ENCODE assay signal across 8 cellular contexts in genomic region chr5:172642046-172642409, GRCh38. TPM values are rescaled to one million over a fixed set of nuclear protein-coding genes. Genes with fewer than 3 reads are reported as not detected.
DNase-seq lines count a peak whose midpoint lies in the region; ATAC-seq and TF ChIP-seq lines count a peak whose summit lies in the region.

No MANE protein-coding gene starts in this region.

- no peaks in the 10 kb centered on the region for H3K9me2 ChIP-seq in HCT116 (ENCODE audit: insufficient read depth)

- H3K9ac ChIP-seq in HCT116 (ENCODE audit: low read length) (peak overlapping the region; percentile 62; the same call in 1 of the 2 replicates), colonic mucosa (ENCODE audit: low read depth in 2 of 2, low read length in 2 of 2) (peak overlapping the region; percentile 84 to 85)

- no peaks in the 10 kb centered on the region for H4K20me1 ChIP-seq in HCT116 (ENCODE audit: insufficient read depth)

- RAD21 ChIA-PET in HCT116 (lab: Charles Lee; ENCODE audit: low non-redundant PET in 1 of 2, low total read pairs in 2 of 2, uncharacterized antibody in 2 of 2, unreplicated experiment in 2 of 2): no interaction called here

- TF ChIP-seq RAD21 in HCT116 (IDR thresholded peaks at IDR 0.05; ENCODE audit: low read depth): no peak

- intact Hi-C loops in HCT116 (cut with micrococcal nuclease) (no loop called here), colonic mucosa (cut with DNase I) (loop anchor here (5.0 kb wide), 1 partner anchor 55 kb away; no protein-coding TSS in a partner anchor), aorta (cut with DNase I) (no loop called here)
- intact Hi-C loops in naive thymus-derived CD4-positive, alpha-beta T cell (cut with micrococcal nuclease): loop anchor here in 1 of 2 donors (5.0 kb wide), 1 partner anchor 45 kb away; no protein-coding TSS in a partner anchor

- H3K36me3 Mint-ChIP-seq in naive thymus-derived CD4-positive, alpha-beta T cell: peaks cover 0 to 3% (median 0%) of the 10 kb centered on the region in 5 donors

- WGBS in aorta, 2 donors: 24 to 29% methylated on average over 14 of the region's 14 CpGs

- H3K4me1 Mint-ChIP-seq in naive thymus-derived CD4-positive, alpha-beta T cell: peaks cover 6 to 10% (median 7%) of the 10 kb centered on the region in 7 donors

- no peak for TF ChIP-seq POLR2A in HCT116 (IDR thresholded peaks at IDR 0.05; ENCODE audit: borderline replicate concordance, extremely low read depth, insufficient read depth, insufficient read length)

- POLR2A ChIA-PET in HCT116 (lab: Charles Lee): no interaction called here
- POLR2A ChIA-PET in naive thymus-derived CD4-positive, alpha-beta T cell (lab: Charles Lee): no interaction called here

- H3K4me2 ChIP-seq in HCT116 (ENCODE audit: low read length): peak overlapping the region; percentile 96

- BruUV-seq in HCT116 (replicated peaks; lab: Mats Ljungman, UMichigan): no TSS peak

- H3K27me3 Mint-ChIP-seq in naive thymus-derived CD4-positive, alpha-beta T cell: peaks cover 36 to 54% (median 43%) of the 10 kb centered on the region in 5 donors

- no peak overlapping the region for H2AFZ ChIP-seq in HCT116 (ENCODE audit: low read depth, low read length, poor library complexity, severe bottlenecking)

- H3K4me1 ChIP-seq in HCT116 (ENCODE audit: control insufficient read depth in 1 of 2, insufficient read depth in 2 of 2, low read length in 2 of 2): peaks cover 13 to 24% of the 10 kb centered on the region in 2 experiments
- H3K4me1 ChIP-seq in colonic mucosa: peaks cover 12% of the 10 kb centered on the region
- H3K4me1 ChIP-seq in naive thymus-derived CD4-positive, alpha-beta T cell (ENCODE audit: control insufficient read depth in 2 of 2, insufficient read depth in 2 of 2, low read length in 2 of 2): no peaks in the 10 kb centered on the region
- no peaks in the 10 kb centered on the region for H3K4me1 ChIP-seq in aorta (ENCODE audit: control insufficient read depth in 1 of 2, insufficient read depth in 2 of 2, low read length in 2 of 2)

- H3K27ac ChIP-seq in 22Rv1 (peak overlapping the region; percentile 78), HCT116 (ENCODE audit: low read depth, low read length) (no peak overlapping the region; the same call in 1 of the 2 replicates), colonic mucosa (peak overlapping the region; percentile 80), aorta (ENCODE audit: low read depth in 1 of 2, low read length in 2 of 2) (no peak overlapping the region)
- no peak overlapping the region for H3K27ac ChIP-seq in naive thymus-derived CD4-positive, alpha-beta T cell (ENCODE audit: low read depth, low read length)

- H3K4me3 ChIP-seq in HCT116 (replicated peaks in 1 of 2; ENCODE audit: low read depth in 1 of 2, low read length in 2 of 2) (peak overlapping the region; percentile 58 to 75), colonic mucosa (peak overlapping the region; percentile 88), aorta (ENCODE audit: low read length in 2 of 2) (no peak overlapping the region)
- H3K4me3 ChIP-seq in naive thymus-derived CD4-positive, alpha-beta T cell (ENCODE audit: low read length): no peak overlapping the region

- no peak for ATAC-seq in HCT116
- ATAC-seq in naive thymus-derived CD4-positive, alpha-beta T cell: no peak
- no peak for ATAC-seq in GM21423 (IDR thresholded peaks at IDR 0.05; ENCODE audit: unreplicated experiment)
- no peak for ATAC-seq in GM19452 (IDR thresholded peaks at IDR 0.05; ENCODE audit: unreplicated experiment)
- ATAC-seq in aorta (ENCODE audit: low FRiP score): no peak

- H3K27ac Mint-ChIP-seq in naive thymus-derived CD4-positive, alpha-beta T cell: no peak overlapping the region

- H3K27me3 ChIP-seq in HCT116 (ENCODE audit: insufficient read depth, low read length) (no peaks in the 10 kb centered on the region), colonic mucosa (no peaks in the 10 kb centered on the region), aorta (ENCODE audit: control insufficient read depth in 1 of 2, insufficient read depth in 2 of 2, low read length in 1 of 2) (no peaks in the 10 kb centered on the region)
- H3K27me3 ChIP-seq in naive thymus-derived CD4-positive, alpha-beta T cell (ENCODE audit: control insufficient read depth in 2 of 2, insufficient read depth in 2 of 2, low read length in 2 of 2): no peaks in the 10 kb centered on the region

- DNase-seq in HCT116 (ENCODE audit: low read depth, low spot score): no peak
- DNase-seq in colonic mucosa: no peak
- DNase-seq in naive thymus-derived CD4-positive, alpha-beta T cell: no peak
- no peak for DNase-seq in globus pallidus (ENCODE audit: low spot score)
- DNase-seq in aorta: no peak

- CTCF ChIA-PET in HCT116 (lab: Charles Lee): interaction anchor here (1.3 kb wide), 1 partner anchor 189 kb away, joined by 3 read pairs; no protein-coding TSS in a partner anchor
- CTCF ChIA-PET in naive thymus-derived CD4-positive, alpha-beta T cell (lab: Charles Lee): no interaction called here

- no peaks in the 10 kb centered on the region for H3K79me2 ChIP-seq in HCT116 (ENCODE audit: insufficient read depth, low read length)

- TF ChIP-seq CTCF in 22Rv1 (IDR thresholded peaks at IDR 0.05) (no peak), HCT116 (IDR thresholded peaks at IDR 0.05 in 2 of 3, conservative IDR thresholded peaks at IDR 0.05 in 1 of 3; ENCODE audit: borderline replicate concordance in 1 of 3, insufficient read depth in 1 of 3, low read depth in 2 of 3, low read length in 2 of 3) (no peak), colonic mucosa (IDR thresholded peaks at IDR 0.05) (no peak)

- H3K36me3 ChIP-seq in HCT116 (ENCODE audit: control insufficient read depth in 1 of 2, insufficient read depth in 2 of 2, low read length in 2 of 2) (no peaks in the 10 kb centered on the region), colonic mucosa (no peaks in the 10 kb centered on the region), aorta (ENCODE audit: control insufficient read depth in 1 of 2, insufficient read depth in 2 of 2, low read length in 1 of 2) (no peaks in the 10 kb centered on the region)
- H3K36me3 ChIP-seq in naive thymus-derived CD4-positive, alpha-beta T cell (ENCODE audit: control insufficient read depth in 2 of 3, insufficient read depth in 3 of 3, low read length in 3 of 3): no peaks in the 10 kb centered on the region

- no peaks in the 10 kb centered on the region for H3K9me3 Mint-ChIP-seq in naive thymus-derived CD4-positive, alpha-beta T cell

- peak overlapping the region in 9 of 10 donors; percentile 6 to 54 (median 29) for H3K4me3 Mint-ChIP-seq in naive thymus-derived CD4-positive, alpha-beta T cell

- H3K9me3 ChIP-seq in HCT116 (ENCODE audit: control insufficient read depth in 1 of 2, insufficient read depth in 1 of 2, low read depth in 1 of 2, low read length in 2 of 2) (no peaks in the 10 kb centered on the region), colonic mucosa (no peaks in the 10 kb centered on the region), aorta (ENCODE audit: control insufficient read depth, low read length) (no peaks in the 10 kb centered on the region)
- H3K9me3 ChIP-seq in naive thymus-derived CD4-positive, alpha-beta T cell (ENCODE audit: control insufficient read depth in 2 of 3, low read length in 3 of 3): no peaks in the 10 kb centered on the region

TF ChIP-seq in HCT116, 20 proteins besides CTCF, POLR2A, EP300 and RAD21:
- no peak for TF ChIP-seq CEBPB (IDR thresholded peaks at IDR 0.05; ENCODE audit: low read depth)
- no peak for TF ChIP-seq ATF3 (IDR thresholded peaks at IDR 0.05)
- no peak for TF ChIP-seq JUND (IDR thresholded peaks at IDR 0.05)
- no peak for TF ChIP-seq TCF7L2 (IDR thresholded peaks at IDR 0.05; ENCODE audit: borderline replicate concordance, extremely low read depth, insufficient read depth, insufficient read length)
- TF ChIP-seq MAX (IDR thresholded peaks at IDR 0.05): no peak
- no peak for TF ChIP-seq EGR1 (IDR thresholded peaks at IDR 0.05; ENCODE audit: low read depth)
- no peak for TF ChIP-seq CBX3 (IDR thresholded peaks at IDR 0.05; ENCODE audit: low read depth)
- no peak for TF ChIP-seq POLR2AphosphoS5 (IDR thresholded peaks at IDR 0.05; ENCODE audit: low read depth, low read length)
- no peak for TF ChIP-seq YY1 (IDR thresholded peaks at IDR 0.05; ENCODE audit: extremely low read depth, insufficient replicate concordance, low read depth, low read length)
- TF ChIP-seq SIN3A (IDR thresholded peaks at IDR 0.05; ENCODE audit: low read depth): no peak
- TF ChIP-seq ELF1 (IDR thresholded peaks at IDR 0.05; ENCODE audit: borderline replicate concordance, low read depth): no peak
- TF ChIP-seq EZH2phosphoT487 (IDR thresholded peaks at IDR 0.05; ENCODE audit: borderline replicate concordance): no peak
- no peak for TF ChIP-seq SRF (IDR thresholded peaks at IDR 0.05; ENCODE audit: low read depth)

RNA-seq across cellular contexts. Expression of gene NEURL1B, which starts 1.0 kb away (rescaled TPM):
- 5.8 TPM for total RNA-seq in HCT116 (2021; ENCODE audit: unreplicated experiment)
- 4.4 and 6.1 TPM in 2 replicates for polyA plus RNA-seq in HCT116 (2012)
- 10 to 100 TPM; 61.6 to 99.9 TPM for total RNA-seq in colonic mucosa
- total RNA-seq in naive thymus-derived CD4-positive, alpha-beta T cell: 1 to 10 TPM in 1 of 5 experiments, under 1 TPM in 4; 0.05 to 3.4 (median 0.34) TPM
- polyA plus RNA-seq in naive thymus-derived CD4-positive, alpha-beta T cell: under 1 TPM in 1 of 2 donors, not detected in 1; 0.11 TPM
- 10 to 100 TPM; 46.1 to 65.8 TPM for total RNA-seq in aorta
- polyA plus RNA-seq in aorta: 1 to 10 TPM; 1.9 to 3.5 TPM

Comparison
In these comparisons a context has a peak if more than half of its experiments do, and no peak if none do; other contexts are left out.
1. H3K27ac ChIP-seq: peak in 22Rv1 (single experiment) and colonic mucosa (single experiment); none in HCT116 (single experiment), naive thymus-derived CD4-positive, alpha-beta T cell (single experiment) and aorta (0 of 2).
2. H3K4me3 ChIP-seq: peak in HCT116 (2 of 2) and colonic mucosa (single experiment); none in naive thymus-derived CD4-positive, alpha-beta T cell (single experiment) and aorta (0 of 2).